ENCODE assay signal across 1 cellular context in the genomic region with DNA sequence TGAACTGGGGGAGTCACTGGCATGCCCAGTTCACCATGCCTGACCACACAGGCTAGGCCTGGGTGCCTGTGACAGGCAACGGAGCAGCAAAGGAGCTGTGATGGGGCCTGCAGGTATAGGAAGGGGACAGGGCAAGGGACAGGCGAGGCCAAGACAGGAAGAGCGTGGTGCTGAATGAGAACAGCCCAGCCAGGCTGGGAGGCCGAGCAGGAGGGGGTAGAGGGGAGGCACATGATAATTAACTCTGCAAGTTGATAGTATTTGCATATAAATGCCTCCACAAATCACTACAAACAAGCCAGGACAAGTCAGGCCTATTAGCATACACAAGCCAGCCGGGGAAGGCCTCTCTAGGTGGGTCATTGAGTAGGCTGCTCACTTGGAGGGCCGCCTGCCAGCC.
TF ChIP-seq lines count a peak whose summit lies in the region.

No MANE protein-coding gene starts in this region.

TF ChIP-seq in A549, 52 proteins besides CTCF, POLR2A, EP300 and RAD21:
- TF ChIP-seq KDM1A (IDR thresholded peaks at IDR 0.05; ENCODE audit: low read depth) (no peak), JUN (IDR thresholded peaks at IDR 0.05) (no peak), ZNF302 (CRISPR knock-in tag; IDR thresholded peaks at IDR 0.05) (no peak), MAZ (IDR thresholded peaks at IDR 0.05; ENCODE audit: borderline replicate concordance, low read depth, low read length) (no peak), MAFK (IDR thresholded peaks at IDR 0.05; ENCODE audit: partially characterized antibody) (no peak), RFX5 (IDR thresholded peaks at IDR 0.05) (no peak), TFCP2L1 (CRISPR knock-in tag; IDR thresholded peaks at IDR 0.05) (no peak), HOXB5 (CRISPR knock-in tag; IDR thresholded peaks at IDR 0.05) (no peak), HEYL (CRISPR knock-in tag; IDR thresholded peaks at IDR 0.05) (no peak)
- TF ChIP-seq, protein P1, sequence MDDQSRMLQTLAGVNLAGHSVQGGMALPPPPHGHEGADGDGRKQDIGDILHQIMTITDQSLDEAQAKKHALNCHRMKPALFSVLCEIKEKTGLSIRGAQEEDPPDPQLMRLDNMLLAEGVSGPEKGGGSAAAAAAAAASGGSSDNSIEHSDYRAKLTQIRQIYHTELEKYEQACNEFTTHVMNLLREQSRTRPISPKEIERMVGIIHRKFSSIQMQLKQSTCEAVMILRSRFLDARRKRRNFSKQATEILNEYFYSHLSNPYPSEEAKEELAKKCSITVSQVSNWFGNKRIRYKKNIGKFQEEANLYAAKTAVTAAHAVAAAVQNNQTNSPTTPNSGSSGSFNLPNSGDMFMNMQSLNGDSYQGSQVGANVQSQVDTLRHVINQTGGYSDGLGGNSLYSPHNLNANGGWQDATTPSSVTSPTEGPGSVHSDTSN (IDR thresholded peaks at IDR 0.05) = no peak
